ENCODE assay signal across 20 cellular contexts in the genomic region with DNA sequence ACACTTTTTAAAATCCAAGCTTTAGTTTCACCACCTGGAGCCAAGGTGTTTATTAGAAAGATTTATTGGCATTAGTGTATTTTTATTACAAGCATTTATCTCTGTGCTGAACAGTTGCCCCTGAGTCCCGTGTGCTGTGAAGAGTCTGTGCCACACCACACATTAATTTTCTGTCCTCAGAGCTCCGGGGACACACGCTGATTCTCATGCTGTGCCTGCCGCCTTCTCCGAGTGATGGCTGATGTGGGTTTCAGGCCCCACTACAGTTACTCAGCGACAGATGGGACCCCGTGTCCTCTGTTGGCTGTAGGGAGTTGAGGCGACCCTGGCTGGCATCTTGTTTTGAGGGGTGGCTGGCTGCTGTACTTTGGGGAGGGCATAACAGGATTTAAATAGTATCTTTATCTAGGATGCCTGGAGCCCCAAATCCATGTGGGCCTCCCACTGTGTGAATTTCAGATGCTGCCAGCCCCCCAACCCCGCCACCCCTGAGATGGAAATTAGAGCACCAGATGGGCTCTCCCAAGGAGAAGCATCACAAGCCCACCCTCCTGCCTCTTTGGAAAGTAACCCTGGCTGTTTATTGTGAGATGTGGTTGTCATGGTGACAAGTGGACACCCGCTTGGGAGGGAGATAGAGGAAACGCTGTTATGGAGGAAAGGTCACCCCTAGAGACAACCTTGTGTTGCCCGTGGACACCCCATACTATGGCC.
DNase-seq lines count a peak whose midpoint lies in the region; ATAC-seq and TF ChIP-seq lines count a peak whose summit lies in the region.
"Had no signal": no experiment of that assay in that cellular context is flagged by ENCODE, and none has a peak within 500 bp of the region (broad histone marks: within the 10 kb centered on the region; RNA-seq: fewer than 3 reads in every experiment).

No MANE protein-coding gene starts in this region.

- no peaks in the 10 kb centered on the region for H3K36me3 Mint-ChIP-seq in glutamatergic neuron (ENCODE audit: unreplicated experiment)

- peak; percentile 81 for DNase-seq in G401 (ENCODE audit: low spot score)
- DNase-seq in NCI-H69 (lab: John Stamatoyannopoulos, UW), result peak; percentile 39
- DNase-seq in glutamatergic neuron, result no peak
- peak; percentile 72 for DNase-seq in pons (ENCODE audit: low spot score)
- DNase-seq in NK-92 treated with Interleukin-12 subunit alpha and Interleukin-12 subunit beta, amount 100 ng/mL, for 24 hours (lab: John Stamatoyannopoulos, UW), result no peak
- DNase-seq in kidney glomerular epithelial cell (lab: John Stamatoyannopoulos, UW), result no peak
- DNase-seq in SIG-M5 treated with dmso at 0.1 percent for 504 hours (lab: John Stamatoyannopoulos, UW; ENCODE audit: unreplicated experiment), result no peak
- DNase-seq: ACHN; activated B cell treated with CpG ODN at 0.5 μM for 24 hours; activated CD8-positive, alpha-beta T cell treated with anti-CD3 and anti-CD28 coated beads for 36 hours; activated gamma-delta T cell treated with Interleukin-2 at 50 U/mL for 16 hours; adrenal gland; NCI-H1930; NCI-H510A treated with DMSO at 0.1 percent for 48 hours; stimulated activated CD4-positive, alpha-beta T cell treated with anti-CD3 and anti-CD28 coated beads, Interleukin-12 subunit alpha, Interleukin-12 subunit beta, amount 100 ng/mL, for 4 hours; stimulated activated CD4-positive, alpha-beta T cell treated with anti-CD3 and anti-CD28 coated beads, Interleukin-4, amount 100 ng/mL, for 4 hours; T1000 had no signal

- peaks cover 55% of the 10 kb centered on the region for H3K4me1 Mint-ChIP-seq in glutamatergic neuron (ENCODE audit: low read depth, unreplicated experiment)
- H3K4me1 Mint-ChIP-seq: activated B cell treated with CpG ODN at 0.5 μM for 24 hours had no signal

- H3K27ac Mint-ChIP-seq in glutamatergic neuron (ENCODE audit: unreplicated experiment), result peak overlapping the region; percentile 90
- H3K27ac Mint-ChIP-seq: activated B cell treated with CpG ODN at 0.5 μM for 24 hours; activated CD8-positive, alpha-beta T cell treated with anti-CD3 and anti-CD28 coated beads for 36 hours; stimulated activated naive CD8-positive, alpha-beta T cell treated with anti-CD3 and anti-CD28 coated beads, Interleukin-15, Interleukin-2, amounts not matched to agents 100 ng/mL and 50 ng/mL, for 24 hours had no signal

- H3K9me3 Mint-ChIP-seq in glutamatergic neuron (ENCODE audit: unreplicated experiment), result peaks cover 12% of the 10 kb centered on the region
- H3K9me3 Mint-ChIP-seq: activated B cell treated with CpG ODN at 0.5 μM for 24 hours; stimulated activated naive CD8-positive, alpha-beta T cell treated with anti-CD3 and anti-CD28 coated beads, Interleukin-15, Interleukin-2, amounts not matched to agents 100 ng/mL and 50 ng/mL, for 24 hours had no signal

- no peak for TF ChIP-seq CTCF in glutamatergic neuron (IDR thresholded peaks at IDR 0.05; ENCODE audit: partially characterized antibody, unreplicated experiment)

- H3K27me3 Mint-ChIP-seq in glutamatergic neuron (ENCODE audit: unreplicated experiment), result peaks cover 14% of the 10 kb centered on the region
- H3K27me3 Mint-ChIP-seq: activated B cell treated with CpG ODN at 0.5 μM for 24 hours; activated CD8-positive, alpha-beta T cell treated with anti-CD3 and anti-CD28 coated beads for 36 hours; stimulated activated naive CD8-positive, alpha-beta T cell treated with anti-CD3 and anti-CD28 coated beads, Interleukin-15, Interleukin-2, amounts not matched to agents 100 ng/mL and 50 ng/mL, for 24 hours had no signal

- no peak for ATAC-seq in GM18498 (IDR thresholded peaks at IDR 0.05; ENCODE audit: unreplicated experiment)
- ATAC-seq: activated CD8-positive, alpha-beta T cell treated with anti-CD3 and anti-CD28 coated beads for 36 hours had no signal

- in situ Hi-C loops in G401 (cut with HindIII; ENCODE audit: low sequenced_read_pairs), result no loop called here

- peak overlapping the region; percentile 10 for H3K4me3 Mint-ChIP-seq in glutamatergic neuron (ENCODE audit: unreplicated experiment)
- H3K4me3 Mint-ChIP-seq: activated B cell treated with CpG ODN at 0.5 μM for 24 hours; activated CD8-positive, alpha-beta T cell treated with anti-CD3 and anti-CD28 coated beads for 36 hours; GM23338; stimulated activated naive CD8-positive, alpha-beta T cell treated with anti-CD3 and anti-CD28 coated beads, Interleukin-15, Interleukin-2, amounts not matched to agents 100 ng/mL and 50 ng/mL, for 24 hours had no signal

Comparison
In these comparisons a context has a peak if more than half of its experiments do, and no peak if none do; other contexts are left out.
1. DNase-seq: peak in G401 (single experiment), NCI-H69 (single experiment) and pons (single experiment); none in glutamatergic neuron (single experiment), NK-92 treated with Interleukin-12 subunit alpha and Interleukin-12 subunit beta, amount 100 ng/mL, for 24 hours (single experiment), kidney glomerular epithelial cell (single experiment) and SIG-M5 treated with dmso at 0.1 percent for 504 hours (single experiment).